In genomic region chr7:140992422-140992821, GRCh38 we compare ENCODE assay signal across 1 cellular context.
TF ChIP-seq lines count a peak whose summit lies in the region.

No MANE protein-coding gene starts in this region.

TF ChIP-seq in WTC11, 78 proteins besides CTCF, POLR2A, EP300 and RAD21 (continued from another document):
- TF ChIP-seq ZBTB43 (CRISPR knock-in tag; IDR thresholded peaks at IDR 0.05) (no peak), ZNF138 (CRISPR knock-in tag; conservative IDR thresholded peaks at IDR 0.05) (no peak), ZNF281 (CRISPR knock-in tag; IDR thresholded peaks at IDR 0.05) (no peak), ATF3 (CRISPR knock-in tag; conservative IDR thresholded peaks at IDR 0.05) (no peak), AR (CRISPR knock-in tag; IDR thresholded peaks at IDR 0.05) (no peak), NR2C2 (CRISPR knock-in tag; IDR thresholded peaks at IDR 0.05) (no peak), CDX4 (CRISPR knock-in tag; IDR thresholded peaks at IDR 0.05; ENCODE audit: borderline replicate concordance) (no peak), ZNF219 (CRISPR knock-in tag; IDR thresholded peaks at IDR 0.05; ENCODE audit: borderline replicate concordance) (no peak)
